In the genomic region with DNA sequence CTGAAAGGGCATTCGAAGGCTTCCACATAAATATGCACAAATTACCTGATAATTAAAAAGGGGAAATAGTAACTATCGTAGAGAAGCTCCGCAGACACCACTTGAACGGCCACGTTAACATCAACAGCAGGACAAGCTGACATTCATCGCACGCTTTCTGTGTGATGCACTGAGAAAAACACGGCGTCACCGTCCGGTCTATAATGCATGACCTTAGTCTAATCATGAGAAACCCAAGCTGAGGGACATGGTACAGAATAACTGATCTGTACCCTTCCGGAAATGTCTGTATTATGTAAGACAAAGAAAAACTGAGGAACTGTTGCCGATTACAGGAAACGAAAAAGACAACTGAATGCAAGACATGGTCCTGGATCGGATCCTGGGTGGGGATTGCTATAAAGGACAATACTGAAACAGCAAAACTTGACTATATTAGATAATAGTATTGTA, we compare ENCODE assay signal across 8 cellular contexts. TPM values are rescaled to one million over a fixed set of nuclear protein-coding genes. Genes with fewer than 3 reads are reported as not detected.
A peak's percentile ranks its signal among the peaks of the same experiment; 100 is the strongest.
DNase-seq lines count a peak whose midpoint lies in the region; TF ChIP-seq lines count a peak whose summit lies in the region.

No MANE protein-coding gene starts in this region.

- no peaks in the 10 kb centered on the region for H3K27me3 Mint-ChIP-seq in activated CD4-positive, alpha-beta memory T cell treated with anti-CD3 and anti-CD28 coated beads, Interleukin-2, amount 10 ng/mL, durations not matched to agents 7 days and 5 days

- peaks cover 36% of the 10 kb centered on the region for H3K79me2 ChIP-seq in osteoblast (ENCODE audit: insufficient read depth, low read length)

- no peaks in the 10 kb centered on the region for H3K27me3 ChIP-seq in osteoblast (ENCODE audit: insufficient read depth, low read length)

- peak overlapping the region; percentile 99 for H3K27ac Mint-ChIP-seq in activated CD4-positive, alpha-beta memory T cell treated with anti-CD3 and anti-CD28 coated beads, Interleukin-2, amount 10 ng/mL, durations not matched to agents 7 days and 5 days

- TF ChIP-seq CTCF in GM12864 (IDR thresholded peaks at IDR 0.05; ENCODE audit: low read depth, low read length, missing control alignments) (no peak), HEK293 (tag by site-specific recombination; IDR thresholded peaks at IDR 0.05) (no peak), NB4 (IDR thresholded peaks at IDR 0.05; ENCODE audit: low read depth, low read length) (no peak), epithelial cell of proximal tubule (conservative IDR thresholded peaks at IDR 0.05; ENCODE audit: low read depth, low read length) (no peak), osteoblast (IDR thresholded peaks at IDR 0.05; ENCODE audit: extremely low read depth, low read depth, low read length) (no peak)

- DNase-seq in GM12864 (ENCODE audit: low read depth) (peak; percentile 29), NB4 (ENCODE audit: low read depth) (peak; percentile 81), epithelial cell of proximal tubule (ENCODE audit: low read depth) (no peak), osteoblast (ENCODE audit: insufficient read length, low spot score, missing footprints) (peak; percentile 53), GM19240 (ENCODE audit: insufficient read length, low spot score) (no peak)
- peak; percentile 60 for DNase-seq in activated CD4-positive, alpha-beta memory T cell treated with anti-CD3 and anti-CD28 coated beads, Interleukin-2, amount 10 ng/mL, durations not matched to agents 7 days and 5 days
- no peak for DNase-seq in effector CD8-positive, alpha-beta T cell (lab: John Stamatoyannopoulos, UW)

- H3K36me3 ChIP-seq in HEK293 (ENCODE audit: control insufficient read depth in 2 of 2, insufficient read depth in 1 of 2, low read length in 2 of 2): peaks cover 27 to 33% of the 10 kb centered on the region in 2 experiments
- H3K36me3 ChIP-seq in osteoblast (ENCODE audit: insufficient read depth, low read length): peaks cover 25% of the 10 kb centered on the region

- H3K9me3 ChIP-seq in HEK293 (ENCODE audit: control insufficient read depth, insufficient read depth, low read depth, low read length): no peaks in the 10 kb centered on the region
- H3K9me3 ChIP-seq in osteoblast (ENCODE audit: low read depth, low read length): no peaks in the 10 kb centered on the region

- CTCF ChIA-PET in HEK293 (lab: Yijun Ruan, JAX): interaction anchor here (0.7 to 1.4 kb wide), 4 partner anchors 13 to 230 kb away, joined by 3 to 7 read pairs (median 3); partner anchors contain the start of gene ZC3H7B
- CTCF ChIA-PET in activated CD4-positive, alpha-beta memory T cell treated with anti-CD3 and anti-CD28 coated beads, Interleukin-2, amount 10 ng/mL, durations not matched to agents 7 days and 5 days (lab: Charles Lee): interaction anchor here (0.9 to 2.5 kb wide), 4 partner anchors 15 to 49 kb away, joined by 3 to 11 read pairs (median 6); partner anchors contain the start of gene ZC3H7B

- H3K4me1 ChIP-seq in HEK293 (ENCODE audit: control insufficient read depth, insufficient read depth, low read length): peaks cover 9% of the 10 kb centered on the region
- H3K4me1 ChIP-seq in osteoblast (ENCODE audit: insufficient read depth, low read length): peaks cover 45% of the 10 kb centered on the region

- H3K4me3 Mint-ChIP-seq in activated CD4-positive, alpha-beta memory T cell treated with anti-CD3 and anti-CD28 coated beads, Interleukin-2, amount 10 ng/mL, durations not matched to agents 7 days and 5 days: peak overlapping the region; percentile 94

- H3K4me3 ChIP-seq in GM12864 (ENCODE audit: low read depth, low read length) (peak overlapping the region; percentile 64), HEK293 (ENCODE audit: low read depth, low read length) (peak overlapping the region; percentile 37), NB4 (ENCODE audit: low read depth, low read length) (peak overlapping the region; percentile 78), epithelial cell of proximal tubule (ENCODE audit: low read depth, low read length) (peak overlapping the region; percentile 68), osteoblast (ENCODE audit: insufficient read depth, low read length) (peak overlapping the region; percentile 77)

- peaks cover 38% of the 10 kb centered on the region for H3K4me1 Mint-ChIP-seq in activated CD4-positive, alpha-beta memory T cell treated with anti-CD3 and anti-CD28 coated beads, Interleukin-2, amount 10 ng/mL, durations not matched to agents 7 days and 5 days

- peaks cover 22% of the 10 kb centered on the region for H3K36me3 Mint-ChIP-seq in activated CD4-positive, alpha-beta memory T cell treated with anti-CD3 and anti-CD28 coated beads, Interleukin-2, amount 10 ng/mL, durations not matched to agents 7 days and 5 days (ENCODE audit: low read depth)

- no peaks in the 10 kb centered on the region for H3K9me3 Mint-ChIP-seq in activated CD4-positive, alpha-beta memory T cell treated with anti-CD3 and anti-CD28 coated beads, Interleukin-2, amount 10 ng/mL, durations not matched to agents 7 days and 5 days

- H3K4me2 ChIP-seq in osteoblast (ENCODE audit: insufficient read depth, low read length): peak overlapping the region; percentile 96

- peaks cover under 1% of the 10 kb centered on the region for H4K20me1 ChIP-seq in osteoblast (ENCODE audit: insufficient read depth, low read length)

- H2AFZ ChIP-seq in osteoblast (ENCODE audit: low read length): peak overlapping the region; percentile 77

- TF ChIP-seq POLR2A in NB4 (IDR thresholded peaks at IDR 0.05; ENCODE audit: extremely low read depth, insufficient read length): peak; percentile 52

- H3K27ac ChIP-seq in HEK293 (ENCODE audit: extremely low read depth, low read depth, low read length) (peak overlapping the region; percentile 44), osteoblast (ENCODE audit: low read depth, low read length) (peak overlapping the region; percentile 52)

- POLR2A ChIA-PET in HEK293 (lab: Yijun Ruan, JAX): interaction anchor here (0.6 to 3.0 kb wide), 17 partner anchors 12 to 335 kb away, joined by 3 to 45 read pairs (median 5); partner anchors contain the start of genes PMM1, RBX1, TEF and TOB2
- POLR2A ChIA-PET in activated CD4-positive, alpha-beta memory T cell treated with anti-CD3 and anti-CD28 coated beads, Interleukin-2, amount 10 ng/mL, durations not matched to agents 7 days and 5 days (lab: Charles Lee): interaction anchor here (0.6 to 6.8 kb wide), 24 partner anchors 10 to 804 kb away, joined by 3 to 117 read pairs (median 6); partner anchors contain the start of genes ACO2, DESI1, MRTFA and NDUFA6

TF ChIP-seq in HEK293, 187 proteins besides CTCF, POLR2A, EP300 and RAD21 (continues in another document):
- TF ChIP-seq MYNN (tag by site-specific recombination; IDR thresholded peaks at IDR 0.05; ENCODE audit: borderline replicate concordance): no peak
- 0 out of 2 replicates have a peak, but pooled peaks have one; percentile 8 for TF ChIP-seq ZNF664 (tag by site-specific recombination; IDR thresholded peaks at IDR 0.05)
- TF ChIP-seq, protein P1, sequence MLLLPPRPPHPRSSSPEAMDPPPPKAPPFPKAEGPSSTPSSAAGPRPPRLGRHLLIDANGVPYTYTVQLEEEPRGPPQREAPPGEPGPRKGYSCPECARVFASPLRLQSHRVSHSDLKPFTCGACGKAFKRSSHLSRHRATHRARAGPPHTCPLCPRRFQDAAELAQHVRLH (tag by site-specific recombination; IDR thresholded peaks at IDR 0.05): no peak; the same call in 1 of the 2 replicates
- TF ChIP-seq ZBTB20 (tag by site-specific recombination; IDR thresholded peaks at IDR 0.05): peak; percentile 6; the same call in 1 of the 2 replicates
- TF ChIP-seq ZFP69B (tag by site-specific recombination; IDR thresholded peaks at IDR 0.05): 0 out of 2 replicates have a peak, but pooled peaks have one; percentile 26
- peak; percentile 67; the same call in 1 of the 2 replicates for TF ChIP-seq ZBTB17 (tag by site-specific recombination; IDR thresholded peaks at IDR 0.05)
- peak; percentile 34; the same call in 1 of the 2 replicates for TF ChIP-seq ZNF692 (tag by site-specific recombination; IDR thresholded peaks at IDR 0.05)
- TF ChIP-seq ZNF623 (tag by site-specific recombination; IDR thresholded peaks at IDR 0.05): no peak
- no peak for TF ChIP-seq ZNF785 (tag by site-specific recombination; IDR thresholded peaks at IDR 0.05)
- no peak for TF ChIP-seq ATF2 (tag by site-specific recombination; IDR thresholded peaks at IDR 0.05; ENCODE audit: low read depth)

RNA-seq across cellular contexts. Expression of gene RANGAP1, which starts 0.7 kb away (rescaled TPM):
- 10 to 100 TPM; 98.7 to 99.7 TPM for total RNA-seq in activated CD4-positive, alpha-beta memory T cell treated with anti-CD3 and anti-CD28 coated beads, Interleukin-2, amount 10 ng/mL, durations not matched to agents 7 days and 5 days
- total RNA-seq in epithelial cell of proximal tubule (251 and 275 TPM in 2 replicates), osteoblast (29.8 and 31.8 TPM in 2 replicates)

RNA-seq across cellular contexts. Expression of gene ZC3H7B, which starts 14.7 kb away (rescaled TPM):
- 10 to 100 TPM; 41.7 to 42.1 TPM for total RNA-seq in activated CD4-positive, alpha-beta memory T cell treated with anti-CD3 and anti-CD28 coated beads, Interleukin-2, amount 10 ng/mL, durations not matched to agents 7 days and 5 days
- total RNA-seq in epithelial cell of proximal tubule: 55.6 and 75.5 TPM in 2 replicates
- 43.6 and 53.6 TPM in 2 replicates for total RNA-seq in osteoblast

RNA-seq across cellular contexts. Expression of gene CHADL, which starts 45.9 kb away (rescaled TPM):
- total RNA-seq in activated CD4-positive, alpha-beta memory T cell treated with anti-CD3 and anti-CD28 coated beads, Interleukin-2, amount 10 ng/mL, durations not matched to agents 7 days and 5 days: under 1 TPM; 0.18 TPM
- 0.87 and 1.3 TPM in 2 replicates for total RNA-seq in epithelial cell of proximal tubule
- 1.1 and 1.2 TPM in 2 replicates for total RNA-seq in osteoblast

Comparison
In these comparisons a context has a peak if more than half of its experiments do, and no peak if none do; other contexts are left out.
1. DNase-seq: peak in GM12864 (single experiment), NB4 (single experiment), activated CD4-positive, alpha-beta memory T cell treated with anti-CD3 and anti-CD28 coated beads, Interleukin-2, amount 10 ng/mL, durations not matched to agents 7 days and 5 days (single experiment) and osteoblast (single experiment); none in epithelial cell of proximal tubule (single experiment), effector CD8-positive, alpha-beta T cell (single experiment) and GM19240 (single experiment).
2. Peak in every context shown above with its lines, with median percentiles within 50 percentile points of each other: H3K4me3 ChIP-seq.